In the genomic region with DNA sequence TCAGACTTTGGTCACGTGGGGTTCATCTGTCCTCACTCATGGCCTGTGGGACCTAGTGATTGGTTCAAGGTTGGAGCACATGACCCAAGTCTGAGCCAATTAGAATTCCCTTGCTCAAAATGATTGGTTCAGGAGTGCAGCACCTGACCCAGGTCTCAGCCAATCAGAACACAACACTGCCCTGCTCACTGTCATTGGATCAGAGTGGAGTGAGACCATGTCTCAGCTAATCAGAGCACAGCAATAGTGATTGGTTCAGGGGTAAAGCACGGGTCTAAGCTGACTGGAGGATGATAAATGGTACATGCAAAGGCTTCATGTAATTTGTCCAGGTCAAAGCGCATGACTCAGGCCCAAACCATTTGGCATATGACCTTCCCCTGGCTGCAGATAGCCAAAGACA, we compare ENCODE assay signal across 9 cellular contexts.
DNase-seq lines count a peak whose midpoint lies in the region; ATAC-seq, FAIRE-seq and TF ChIP-seq lines count a peak whose summit lies in the region.
"Had no signal": no experiment of that assay in that cellular context is flagged by ENCODE, and none has a peak within 500 bp of the region (broad histone marks: within the 10 kb centered on the region; RNA-seq: fewer than 3 reads in every experiment).

No MANE protein-coding gene starts in this region.

- H3K27ac ChIP-seq in CD4-positive, alpha-beta memory T cell (ENCODE audit: low read depth, low read length), result no peak overlapping the region
- H3K27ac ChIP-seq in mesendoderm (ENCODE audit: low read depth, low read length), result no peak overlapping the region

- peaks cover 12% of the 10 kb centered on the region for H3K79me1 ChIP-seq in mesendoderm (ENCODE audit: low read length)

- POLR2A ChIA-PET in CD4-positive, alpha-beta memory T cell (lab: Charles Lee; ENCODE audit: partially characterized antibody), result interaction anchor here (1.5 kb wide), 1 partner anchor 10 kb away, joined by 3 read pairs; no protein-coding TSS in a partner anchor

- no peak overlapping the region for H2BK120ac ChIP-seq in mesendoderm (ENCODE audit: low read depth, low read length)

- peaks cover 62 to 78% of the 10 kb centered on the region in 2 donors for H3K36me3 Mint-ChIP-seq in CD4-positive, alpha-beta memory T cell

- H3K9me3 Mint-ChIP-seq in CD4-positive, alpha-beta memory T cell, result no peaks in the 10 kb centered on the region

- H3K4me3 ChIP-seq in CD4-positive, alpha-beta memory T cell (ENCODE audit: low read length in 2 of 2), result no peak overlapping the region
- no peak overlapping the region for H3K4me3 ChIP-seq in mesendoderm (ENCODE audit: low read length)

- H3K18ac ChIP-seq in mesendoderm (ENCODE audit: low read length), result no peak overlapping the region

- H3K27ac Mint-ChIP-seq in CD4-positive, alpha-beta memory T cell, result peak overlapping the region in 4 of 7 donors; percentile 59 to 74 (median 72)

- no peak overlapping the region for H3K23ac ChIP-seq in mesendoderm (ENCODE audit: low read length)

- no peak overlapping the region for H4K5ac ChIP-seq in mesendoderm (ENCODE audit: low read length)

- no peak overlapping the region for H3K4ac ChIP-seq in mesendoderm (ENCODE audit: low read depth, low read length)

- H3K9ac ChIP-seq in mesendoderm (ENCODE audit: low read length), result no peak overlapping the region

- no CpG with 5 or more reads among the region's 3 CpGs for WGBS in mesendoderm (ENCODE audit: extremely low coverage, insufficient coverage, low lambda C conversion rate)

- peaks cover 49% of the 10 kb centered on the region for H3K36me3 ChIP-seq in CD4-positive, alpha-beta memory T cell (ENCODE audit: insufficient read depth, low read length)
- peaks cover 4% of the 10 kb centered on the region for H3K36me3 ChIP-seq in mesendoderm (ENCODE audit: control insufficient read depth, insufficient read depth, low read length)

- H3K4me1 Mint-ChIP-seq in CD4-positive, alpha-beta memory T cell, result peaks cover 54 to 91% (median 67%) of the 10 kb centered on the region in 4 donors

- H3K4me1 ChIP-seq in CD4-positive, alpha-beta memory T cell (ENCODE audit: insufficient read depth, low read length), result peaks cover 51% of the 10 kb centered on the region
- no peaks in the 10 kb centered on the region for H3K4me1 ChIP-seq in mesendoderm (ENCODE audit: control insufficient read depth, low read depth, low read length)

- H3K9me3 ChIP-seq in CD4-positive, alpha-beta memory T cell (ENCODE audit: control insufficient read depth in 1 of 2, low read length in 2 of 2), result no peaks in the 10 kb centered on the region

- CTCF ChIA-PET in CD4-positive, alpha-beta memory T cell (lab: Charles Lee; ENCODE audit: partially characterized antibody), result interaction anchor here (2.1 kb wide), 1 partner anchor 11 kb away, joined by 5 read pairs; no protein-coding TSS in a partner anchor

- DNase-seq in CD4-positive, alpha-beta memory T cell, result no peak
- DNase-seq in HTR-8/SVneo (ENCODE audit: insufficient read length, low spot score) (peak; percentile 84), amniotic epithelial cell (ENCODE audit: low read depth) (peak; percentile 81), mesendoderm (peak; percentile 72), pons (ENCODE audit: low spot score) (no peak), D721Med (ENCODE audit: insufficient read length, low spot score) (no peak), NCI-H1048 (lab: John Stamatoyannopoulos, UW) (no peak)
- DNase-seq: RPMI8226 had no signal

- H3K4me3 Mint-ChIP-seq in CD4-positive, alpha-beta memory T cell, result no peak overlapping the region

- no peaks in the 10 kb centered on the region for H3K27me3 Mint-ChIP-seq in CD4-positive, alpha-beta memory T cell

- H2BK5ac ChIP-seq in mesendoderm (ENCODE audit: low read length), result no peak overlapping the region

- H3K56ac ChIP-seq in mesendoderm (ENCODE audit: low read length), result no peak overlapping the region

- no peaks in the 10 kb centered on the region for H3K27me3 ChIP-seq in CD4-positive, alpha-beta memory T cell (ENCODE audit: insufficient read depth, low read length)
- H3K27me3 ChIP-seq in mesendoderm (ENCODE audit: insufficient read depth, low read length, poor library complexity), result no peaks in the 10 kb centered on the region

- ATAC-seq in HG03159 (IDR thresholded peaks at IDR 0.05; ENCODE audit: unreplicated experiment), result no peak

- TF ChIP-seq CTCF in D721Med (IDR thresholded peaks at IDR 0.05; ENCODE audit: insufficient read depth, missing control alignments), result no peak

- intact Hi-C loops in CD4-positive, alpha-beta memory T cell (cut with micrococcal nuclease), result no loop called here

- H3K79me2 ChIP-seq in mesendoderm (ENCODE audit: control insufficient read depth, insufficient read depth, low read length), result no peaks in the 10 kb centered on the region

- no peak overlapping the region for H2AK5ac ChIP-seq in mesendoderm (ENCODE audit: low read length)

- H2BK15ac ChIP-seq in mesendoderm (replicated peaks; ENCODE audit: low read depth), result no peak overlapping the region

- H4K8ac ChIP-seq in mesendoderm (ENCODE audit: low read depth, low read length), result no peak overlapping the region

- FAIRE-seq in HTR-8/SVneo (lab: Jason Lieb, UNC), result peak; percentile 82
- no peak for FAIRE-seq in D721Med (lab: Jason Lieb, UNC)

- H3K4me2 ChIP-seq in mesendoderm (ENCODE audit: low read length), result no peak overlapping the region

Comparison
In these comparisons a context has a peak if more than half of its experiments do, and no peak if none do; other contexts are left out.
1. DNase-seq: peak in HTR-8/SVneo (single experiment), amniotic epithelial cell (single experiment) and mesendoderm (single experiment); none in CD4-positive, alpha-beta memory T cell (0 of 5), pons (single experiment), D721Med (single experiment) and NCI-H1048 (single experiment).